ENCODE assay signal across 20 cellular contexts in the genomic region with DNA sequence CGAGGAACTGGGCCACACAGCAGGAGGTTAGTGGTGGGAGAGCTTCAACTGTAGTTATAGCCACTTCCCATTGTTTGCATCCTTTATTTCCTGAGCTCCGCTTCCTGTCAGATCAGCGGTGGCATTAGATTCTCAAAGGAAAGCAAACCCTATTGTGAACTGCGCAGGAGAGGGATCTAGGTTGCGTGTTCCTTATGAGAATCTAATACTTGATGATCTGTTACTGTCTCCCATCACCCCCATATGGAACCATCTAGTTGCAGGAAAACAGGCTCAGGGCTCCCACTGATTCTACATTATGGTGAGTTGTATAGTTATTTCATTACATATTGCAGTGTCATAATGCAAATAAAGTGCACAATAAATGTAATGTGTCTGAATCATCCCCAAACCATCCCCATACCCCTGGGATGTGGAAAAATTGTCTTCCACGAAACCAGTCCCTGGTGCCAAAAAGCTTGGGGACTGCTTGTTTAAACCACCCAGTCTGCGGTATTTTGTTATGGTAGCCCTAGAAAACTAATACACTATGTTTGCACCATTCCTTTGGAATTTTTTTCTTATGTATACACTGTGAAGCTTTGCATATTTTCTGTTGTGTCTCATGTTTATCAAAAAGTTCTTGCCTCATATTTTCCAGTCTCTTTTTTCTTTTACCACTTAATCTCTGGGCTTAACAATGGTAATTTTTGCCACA.
DNase-seq lines count a peak whose midpoint lies in the region; ATAC-seq, FAIRE-seq and TF ChIP-seq lines count a peak whose summit lies in the region.
"Had no signal": no experiment of that assay in that cellular context is flagged by ENCODE, and none has a peak within 500 bp of the region (broad histone marks: within the 10 kb centered on the region; RNA-seq: fewer than 3 reads in every experiment).

No MANE protein-coding gene starts in this region.

- H3K4me3 ChIP-seq in AG04449 (ENCODE audit: low read depth, low read length) (no peak overlapping the region), astrocyte of the spinal cord (ENCODE audit: low read depth, low read length) (no peak overlapping the region), hepatocyte (no peak overlapping the region), neural progenitor cell (no peak overlapping the region), small intestine (ENCODE audit: low read depth in 1 of 2, low read length in 2 of 2) (no peak overlapping the region)
- H3K4me3 ChIP-seq: gastrocnemius medialis, testis had no signal

- H3K27ac ChIP-seq in hepatocyte (peak overlapping the region; percentile 7), neural progenitor cell (no peak overlapping the region), small intestine (ENCODE audit: low read depth in 1 of 2, low read length in 1 of 2) (no peak overlapping the region)
- H3K27ac ChIP-seq: gastrocnemius medialis, parathyroid adenoma, testis had no signal

- no peaks in the 10 kb centered on the region for H4K20me1 ChIP-seq in hepatocyte (ENCODE audit: insufficient read depth, poor library complexity, severe bottlenecking)
- H4K20me1 ChIP-seq in neural progenitor cell (ENCODE audit: low read depth), result no peaks in the 10 kb centered on the region

- H3K27ac Mint-ChIP-seq in neural progenitor cell, result no peak overlapping the region
- H3K27ac Mint-ChIP-seq: activated CD4-positive, alpha-beta T cell treated with anti-CD3 and anti-CD28 coated beads for 36 hours; activated naive CD8-positive, alpha-beta T cell; B cell; dendritic cell treated with granulocyte-macrophage colony-stimulating factor and Interleukin-4, amounts not matched to agents 40 ng/mL and 50 ng/mL, for 4 days; immature natural killer cell had no signal

- H3K9me2 ChIP-seq in hepatocyte (replicated peaks; ENCODE audit: insufficient read depth), result no peaks in the 10 kb centered on the region

- H3F3A ChIP-seq in neural progenitor cell (ENCODE audit: low read depth), result no peaks in the 10 kb centered on the region

- H3K4me1 Mint-ChIP-seq in neural progenitor cell, result peaks cover 10% of the 10 kb centered on the region
- H3K4me1 Mint-ChIP-seq: activated CD4-positive, alpha-beta T cell treated with anti-CD3 and anti-CD28 coated beads for 36 hours; B cell had no signal

- TF ChIP-seq CTCF in AG04449 (IDR thresholded peaks at IDR 0.05; ENCODE audit: insufficient read depth, low read length, missing control alignments) (no peak), astrocyte of the spinal cord (IDR thresholded peaks at IDR 0.05; ENCODE audit: low read depth, low read length) (no peak), hepatocyte (IDR thresholded peaks at IDR 0.05; ENCODE audit: poor library complexity) (no peak), neural progenitor cell (IDR thresholded peaks at IDR 0.05) (no peak)

- H3K9ac ChIP-seq in neural progenitor cell, result no peak overlapping the region
- H3K9ac ChIP-seq: parathyroid adenoma had no signal

- DNase-seq in AG04449 (ENCODE audit: low read depth, low spot score) (peak; percentile 98), HS-5 (ENCODE audit: low read depth) (peak; percentile 49), astrocyte of the spinal cord (ENCODE audit: low read depth, low spot score) (peak; percentile 81), hepatocyte (ENCODE audit: low spot score) (no peak), neural progenitor cell (ENCODE audit: low spot score) (no peak), NCI-H345 treated with DMSO at 0.1 percent for 48 hours (lab: John Stamatoyannopoulos, UW; ENCODE audit: unreplicated experiment) (no peak), small intestine (no peak)
- DNase-seq: activated CD4-positive, alpha-beta T cell treated with anti-CD3 and anti-CD28 coated beads for 36 hours; activated T-cell treated with anti-CD3 and anti-CD28 coated beads for 4 hours; DMS79; gastrocnemius medialis; immature natural killer cell; stimulated activated CD4-positive, alpha-beta T cell treated with anti-CD3 and anti-CD28 coated beads, Interleukin-15, amount 100 ng/mL, for 24 hours; T-helper 1 cell; testis had no signal

- no peaks in the 10 kb centered on the region for H3K27me3 ChIP-seq in hepatocyte
- no peaks in the 10 kb centered on the region for H3K27me3 ChIP-seq in neural progenitor cell
- no peaks in the 10 kb centered on the region for H3K27me3 ChIP-seq in small intestine (ENCODE audit: control insufficient read depth in 2 of 2, insufficient read depth in 2 of 2, low read length in 2 of 2)
- H3K27me3 ChIP-seq: gastrocnemius medialis, testis had no signal

- POLR2A ChIA-PET in AG04449 (lab: Yijun Ruan, JAX), result interaction anchor here (0.6 to 1.4 kb wide), 3 partner anchors 93 to 136 kb away, joined by 3 read pairs; a partner anchor contains a TSS

- H3K4me1 ChIP-seq in hepatocyte (ENCODE audit: insufficient read depth), result no peaks in the 10 kb centered on the region
- no peaks in the 10 kb centered on the region for H3K4me1 ChIP-seq in neural progenitor cell
- H3K4me1 ChIP-seq in small intestine (ENCODE audit: control insufficient read depth in 2 of 2, insufficient read depth in 1 of 2, low read depth in 1 of 2, low read length in 1 of 2), result no peaks in the 10 kb centered on the region
- H3K4me1 ChIP-seq: gastrocnemius medialis, parathyroid adenoma, testis had no signal

- H3K9me3 ChIP-seq in hepatocyte (ENCODE audit: low read depth), result no peaks in the 10 kb centered on the region
- H3K9me3 ChIP-seq in neural progenitor cell (ENCODE audit: low read depth), result no peaks in the 10 kb centered on the region
- H3K9me3 ChIP-seq in small intestine (ENCODE audit: control insufficient read depth, low read depth), result no peaks in the 10 kb centered on the region
- H3K9me3 ChIP-seq: gastrocnemius medialis, testis had no signal

- in situ Hi-C loops in astrocyte of the spinal cord (cut with HindIII; ENCODE audit: low sequenced_read_pairs), result no loop called here

- CTCF ChIA-PET in AG04449 (lab: Yijun Ruan, JAX), result interaction anchor here (0.6 to 1.2 kb wide), 2 partner anchors 11 to 142 kb away, joined by 3 read pairs; no protein-coding TSS in a partner anchor

- H3K36me3 ChIP-seq in hepatocyte (replicated peaks; ENCODE audit: insufficient read depth, low read depth), result no peaks in the 10 kb centered on the region
- no peaks in the 10 kb centered on the region for H3K36me3 ChIP-seq in neural progenitor cell
- no peaks in the 10 kb centered on the region for H3K36me3 ChIP-seq in small intestine (ENCODE audit: control insufficient read depth in 2 of 2, insufficient read depth in 2 of 2, low read length in 2 of 2)
- H3K36me3 ChIP-seq: gastrocnemius medialis had no signal

- FAIRE-seq in small intestine (lab: Jason Lieb, UNC), result no peak

- H3K4me2 ChIP-seq in hepatocyte, result no peak overlapping the region
- H3K4me2 ChIP-seq in neural progenitor cell, result no peak overlapping the region

- H3K36me3 Mint-ChIP-seq in neural progenitor cell, result peaks cover 3% of the 10 kb centered on the region
- H3K36me3 Mint-ChIP-seq: activated naive CD8-positive, alpha-beta T cell had no signal

- no peak for ATAC-seq in HG03159 (IDR thresholded peaks at IDR 0.05; ENCODE audit: unreplicated experiment)
- ATAC-seq: activated CD4-positive, alpha-beta T cell treated with anti-CD3 and anti-CD28 coated beads for 36 hours; gastrocnemius medialis had no signal

- H2AFZ ChIP-seq in hepatocyte (no peak overlapping the region), neural progenitor cell (replicated peaks) (no peak overlapping the region)
- H2AFZ ChIP-seq: parathyroid adenoma had no signal

- H3K27me3 Mint-ChIP-seq in neural progenitor cell (ENCODE audit: insufficient read depth, low read depth), result no peaks in the 10 kb centered on the region
- H3K27me3 Mint-ChIP-seq: activated naive CD8-positive, alpha-beta T cell had no signal

- H3K4me3 Mint-ChIP-seq in neural progenitor cell, result no peak overlapping the region
- H3K4me3 Mint-ChIP-seq: activated CD4-positive, alpha-beta T cell treated with anti-CD3 and anti-CD28 coated beads for 36 hours; activated naive CD8-positive, alpha-beta T cell; B cell; dendritic cell treated with granulocyte-macrophage colony-stimulating factor and Interleukin-4, amounts not matched to agents 40 ng/mL and 50 ng/mL, for 4 days; immature natural killer cell had no signal

- WGBS in hepatocyte (ENCODE audit: low lambda C conversion rate, missing lambda C conversion rate), result 94% methylated on average over 7 of the region's 7 CpGs
- WGBS in small intestine, 3 donors, result 85 to 94% (median 89%) methylated on average over 7 of the region's 7 CpGs

- peaks cover 7% of the 10 kb centered on the region for H3K9me3 Mint-ChIP-seq in neural progenitor cell
- H3K9me3 Mint-ChIP-seq: dendritic cell treated with granulocyte-macrophage colony-stimulating factor and Interleukin-4, amounts not matched to agents 40 ng/mL and 50 ng/mL, for 4 days had no signal

- H3K79me2 ChIP-seq in hepatocyte, result no peaks in the 10 kb centered on the region
- no peaks in the 10 kb centered on the region for H3K79me2 ChIP-seq in neural progenitor cell (ENCODE audit: low read depth)
- H3K79me2 ChIP-seq: parathyroid adenoma had no signal

Comparison
In these comparisons a context has a peak if more than half of its experiments do, and no peak if none do; other contexts are left out.
1. DNase-seq: peak in AG04449 (single experiment), HS-5 (single experiment) and astrocyte of the spinal cord (single experiment); none in hepatocyte (single experiment), neural progenitor cell (single experiment), NCI-H345 treated with DMSO at 0.1 percent for 48 hours (single experiment) and small intestine (single experiment).